ENCODE assay signal across 19 cellular contexts in genomic region chr3:60135474-60135873, GRCh38.
DNase-seq lines count a peak whose midpoint lies in the region; ATAC-seq and TF ChIP-seq lines count a peak whose summit lies in the region.
"Had no signal": no experiment of that assay in that cellular context is flagged by ENCODE, and none has a peak within 500 bp of the region (broad histone marks: within the 10 kb centered on the region; RNA-seq: fewer than 3 reads in every experiment).

No MANE protein-coding gene starts in this region.

- POLR2A ChIA-PET in activated CD4-positive, alpha-beta T cell treated with anti-CD3 and anti-CD28 coated beads, Interleukin-2, amount 10 ng/mL, durations not matched to agents 7 days and 5 days (lab: Charles Lee) = no interaction called here

- H3K4me1 ChIP-seq in esophagus muscularis mucosa = peaks cover 4 to 10% (median 5%) of the 10 kb centered on the region in 4 donors
- H3K4me1 ChIP-seq in mesendoderm (ENCODE audit: control insufficient read depth, low read depth, low read length) = no peaks in the 10 kb centered on the region
- H3K4me1 ChIP-seq: BE2C had no signal

- H3K27me3 Mint-ChIP-seq in immature natural killer cell (ENCODE audit: low read depth in 3 of 3) = peaks cover 2 to 3% (median 3%) of the 10 kb centered on the region in 3 donors
- H3K27me3 Mint-ChIP-seq in activated CD4-positive, alpha-beta T cell treated with anti-CD3 and anti-CD28 coated beads, Interleukin-2, amount 10 ng/mL, durations not matched to agents 7 days and 5 days = no peaks in the 10 kb centered on the region
- H3K27me3 Mint-ChIP-seq: CD4-positive, alpha-beta memory T cell; CD4-positive, CD25-positive, alpha-beta regulatory T cell had no signal

- CTCF ChIA-PET in activated CD4-positive, alpha-beta T cell treated with anti-CD3 and anti-CD28 coated beads, Interleukin-2, amount 10 ng/mL, durations not matched to agents 7 days and 5 days (lab: Charles Lee) = interaction anchor here (1.4 kb wide), 1 partner anchor 40 kb away, joined by 3 read pairs; no protein-coding TSS in a partner anchor

- peak overlapping the region in 1 of 5 donors; percentile 12 for H3K4me3 Mint-ChIP-seq in immature natural killer cell
- H3K4me3 Mint-ChIP-seq in activated CD4-positive, alpha-beta T cell treated with anti-CD3 and anti-CD28 coated beads, Interleukin-2, amount 10 ng/mL, durations not matched to agents 7 days and 5 days = no peak overlapping the region
- H3K4me3 Mint-ChIP-seq: CD14-positive monocyte; CD4-positive, alpha-beta memory T cell; CD4-positive, CD25-positive, alpha-beta regulatory T cell; CD8-positive, alpha-beta memory T cell had no signal

- no peak overlapping the region for H2BK120ac ChIP-seq in mesendoderm (ENCODE audit: low read depth, low read length)

- H3K56ac ChIP-seq in mesendoderm (ENCODE audit: low read length) = no peak overlapping the region

- H3K9ac ChIP-seq in mesendoderm (ENCODE audit: low read length) = no peak overlapping the region
- H3K9ac ChIP-seq: BLaER1 had no signal

- no peak overlapping the region for H3K4me2 ChIP-seq in mesendoderm (ENCODE audit: low read length)
- H3K4me2 ChIP-seq: BLaER1 had no signal

- H3K27ac ChIP-seq in esophagus muscularis mucosa (replicated peaks in 1 of 4) (no peak overlapping the region), mesendoderm (ENCODE audit: low read depth, low read length) (no peak overlapping the region)
- H3K27ac ChIP-seq: BLaER1 had no signal

- TF ChIP-seq POLR2A in esophagus muscularis mucosa (IDR thresholded peaks at IDR 0.05; ENCODE audit: low read depth) = no peak

- DNase-seq in esophagus muscularis mucosa (ENCODE audit: extremely low spot score) = peak; percentile 60
- DNase-seq in immature natural killer cell = peak in 1 of 3 donors; percentile 9
- peak; percentile 20 for DNase-seq in mesendoderm
- no peak for DNase-seq in DMS114 treated with DMSO at 0.1 percent for 48 hours (lab: John Stamatoyannopoulos, UW; ENCODE audit: unreplicated experiment)
- DNase-seq in activated CD4-positive, alpha-beta T cell treated with anti-CD3 and anti-CD28 coated beads, Interleukin-2, amount 10 ng/mL, durations not matched to agents 7 days and 5 days = no peak
- DNase-seq: 8988T; ACHN; BE2C; C1 segment of cervical spinal cord; CD4-positive, alpha-beta memory T cell; CD4-positive, CD25-positive, alpha-beta regulatory T cell; CD8-positive, alpha-beta memory T cell; COR-L47; DMS 273 treated with DMSO at 0.1 percent for 48 hours; DMS79 treated with DMSO at 0.1 percent for 48 hours; GF-D8 had no signal

- no peaks in the 10 kb centered on the region for H3K79me1 ChIP-seq in mesendoderm (ENCODE audit: low read length)

- no peaks in the 10 kb centered on the region for H3K36me3 ChIP-seq in esophagus muscularis mucosa
- H3K36me3 ChIP-seq in mesendoderm (ENCODE audit: control insufficient read depth, insufficient read depth, low read length) = no peaks in the 10 kb centered on the region
- H3K36me3 ChIP-seq: BE2C, BLaER1 had no signal

- H3K79me2 ChIP-seq in mesendoderm (ENCODE audit: control insufficient read depth, insufficient read depth, low read length) = no peaks in the 10 kb centered on the region

- no peak overlapping the region for H3K4ac ChIP-seq in mesendoderm (ENCODE audit: low read depth, low read length)

- no peak overlapping the region for H4K5ac ChIP-seq in mesendoderm (ENCODE audit: low read length)

- no peak for ATAC-seq in GM19463 (IDR thresholded peaks at IDR 0.05; ENCODE audit: unreplicated experiment)

- WGBS in esophagus muscularis mucosa = 76% methylated on average over 2 of the region's 2 CpGs
- no CpG with 5 or more reads among the region's 2 CpGs for WGBS in mesendoderm (ENCODE audit: extremely low coverage, insufficient coverage, low lambda C conversion rate)

- no peak overlapping the region for H2BK5ac ChIP-seq in mesendoderm (ENCODE audit: low read length)

- H3K36me3 Mint-ChIP-seq in immature natural killer cell = no peaks in the 10 kb centered on the region
- H3K36me3 Mint-ChIP-seq in activated CD4-positive, alpha-beta T cell treated with anti-CD3 and anti-CD28 coated beads, Interleukin-2, amount 10 ng/mL, durations not matched to agents 7 days and 5 days (ENCODE audit: low read depth) = no peaks in the 10 kb centered on the region
- H3K36me3 Mint-ChIP-seq: CD14-positive monocyte; CD4-positive, alpha-beta memory T cell; CD4-positive, CD25-positive, alpha-beta regulatory T cell had no signal

- peaks cover 15% of the 10 kb centered on the region in 2 donors for H3K4me1 Mint-ChIP-seq in immature natural killer cell
- H3K4me1 Mint-ChIP-seq in activated CD4-positive, alpha-beta T cell treated with anti-CD3 and anti-CD28 coated beads, Interleukin-2, amount 10 ng/mL, durations not matched to agents 7 days and 5 days = peaks cover 3% of the 10 kb centered on the region
- H3K4me1 Mint-ChIP-seq: CD8-positive, alpha-beta memory T cell had no signal

- H3K23ac ChIP-seq in mesendoderm (ENCODE audit: low read length) = no peak overlapping the region

- H4K8ac ChIP-seq in mesendoderm (ENCODE audit: low read depth, low read length) = no peak overlapping the region

- peak overlapping the region in 4 of 6 donors; percentile 0 to 46 (median 12) for H3K27ac Mint-ChIP-seq in immature natural killer cell
- no peak overlapping the region for H3K27ac Mint-ChIP-seq in activated CD4-positive, alpha-beta T cell treated with anti-CD3 and anti-CD28 coated beads, Interleukin-2, amount 10 ng/mL, durations not matched to agents 7 days and 5 days
- H3K27ac Mint-ChIP-seq: CD14-positive monocyte had no signal

- no peaks in the 10 kb centered on the region for H3K27me3 ChIP-seq in esophagus muscularis mucosa
- no peaks in the 10 kb centered on the region for H3K27me3 ChIP-seq in mesendoderm (ENCODE audit: insufficient read depth, low read length, poor library complexity)
- H3K27me3 ChIP-seq: BE2C, BLaER1 had no signal

- no peaks in the 10 kb centered on the region for H3K9me3 ChIP-seq in esophagus muscularis mucosa
- H3K9me3 ChIP-seq: BE2C, BLaER1 had no signal

- no peak overlapping the region for H2BK15ac ChIP-seq in mesendoderm (replicated peaks; ENCODE audit: low read depth)

- H3K4me3 ChIP-seq in esophagus muscularis mucosa (no peak overlapping the region), mesendoderm (ENCODE audit: low read length) (no peak overlapping the region)
- H3K4me3 ChIP-seq: BLaER1 had no signal

- no peaks in the 10 kb centered on the region for H3K9me3 Mint-ChIP-seq in immature natural killer cell
- peaks cover 17% of the 10 kb centered on the region for H3K9me3 Mint-ChIP-seq in activated CD4-positive, alpha-beta T cell treated with anti-CD3 and anti-CD28 coated beads, Interleukin-2, amount 10 ng/mL, durations not matched to agents 7 days and 5 days
- H3K9me3 Mint-ChIP-seq: CD14-positive monocyte; CD8-positive, alpha-beta memory T cell had no signal

- intact Hi-C loops in esophagus muscularis mucosa (cut with DNase I) = no loop called here

- no peak for TF ChIP-seq EP300 in esophagus muscularis mucosa (IDR thresholded peaks at IDR 0.05)

- no peak overlapping the region for H3K18ac ChIP-seq in mesendoderm (ENCODE audit: low read length)

- no peak for TF ChIP-seq CTCF in esophagus muscularis mucosa (IDR thresholded peaks at IDR 0.05)

- H2AK5ac ChIP-seq in mesendoderm (ENCODE audit: low read length) = no peak overlapping the region

Comparison
In these comparisons a context has a peak if more than half of its experiments do, and no peak if none do; other contexts are left out.
1. DNase-seq: peak in esophagus muscularis mucosa (single experiment) and mesendoderm (single experiment); none in DMS114 treated with DMSO at 0.1 percent for 48 hours (single experiment) and activated CD4-positive, alpha-beta T cell treated with anti-CD3 and anti-CD28 coated beads, Interleukin-2, amount 10 ng/mL, durations not matched to agents 7 days and 5 days (single experiment).